17 cellular contexts compared by ENCODE assay signal in genomic region chr7:41821521-41822213, GRCh38.
"Had no signal": no experiment of that assay in that cellular context is flagged by ENCODE, and none has a peak within 500 bp of the region (broad histone marks: within the 10 kb centered on the region; RNA-seq: fewer than 3 reads in every experiment).

No MANE protein-coding gene starts in this region.

- H3K27me3 Mint-ChIP-seq: progenitor cell of endocrine pancreas had no signal

- H3K36me3 ChIP-seq: heart right ventricle, pancreas, thyroid gland, upper lobe of left lung, uterus had no signal

- H3K9me3 ChIP-seq: pancreas, thyroid gland, upper lobe of left lung, uterus had no signal

- ATAC-seq: naive thymus-derived CD4-positive, alpha-beta T cell; pancreas; right cardiac atrium had no signal

- H3K27me3 ChIP-seq: heart right ventricle, pancreas, thyroid gland, upper lobe of left lung, uterus had no signal

- H3K27ac ChIP-seq: heart right ventricle, pancreas, thyroid gland, upper lobe of left lung, uterus had no signal

- H3K27ac Mint-ChIP-seq: endodermal cell; naive thymus-derived CD4-positive, alpha-beta T cell; progenitor cell of endocrine pancreas had no signal

- H3K4me3 Mint-ChIP-seq: endodermal cell; naive thymus-derived CD4-positive, alpha-beta T cell had no signal

- H3K4me1 ChIP-seq: pancreas, thyroid gland, upper lobe of left lung, uterus had no signal

- DNase-seq: dermis blood vessel endothelial cell; endodermal cell; erythroblast; foreskin melanocyte; heart right ventricle; hypothalamus; kidney glomerular epithelial cell; naive thymus-derived CD4-positive, alpha-beta T cell; pancreas; right cardiac atrium; small intestine; stimulated activated CD4-positive, alpha-beta T cell treated with anti-CD3 and anti-CD28 coated beads, Interleukin-12 subunit alpha, Interleukin-12 subunit beta, amount 100 ng/mL, for 4 hours; stimulated activated naive CD4-positive, alpha-beta T cell treated with Interleukin-2 at 50 U/mL for 16 hours; thyroid gland; upper lobe of left lung; uterus had no signal

- H3K9me3 Mint-ChIP-seq: endodermal cell had no signal

- H3K4me3 ChIP-seq: heart right ventricle, pancreas, thyroid gland, upper lobe of left lung, uterus had no signal
